Comparison of ENCODE assay signal across 10 cellular contexts in the genomic region with DNA sequence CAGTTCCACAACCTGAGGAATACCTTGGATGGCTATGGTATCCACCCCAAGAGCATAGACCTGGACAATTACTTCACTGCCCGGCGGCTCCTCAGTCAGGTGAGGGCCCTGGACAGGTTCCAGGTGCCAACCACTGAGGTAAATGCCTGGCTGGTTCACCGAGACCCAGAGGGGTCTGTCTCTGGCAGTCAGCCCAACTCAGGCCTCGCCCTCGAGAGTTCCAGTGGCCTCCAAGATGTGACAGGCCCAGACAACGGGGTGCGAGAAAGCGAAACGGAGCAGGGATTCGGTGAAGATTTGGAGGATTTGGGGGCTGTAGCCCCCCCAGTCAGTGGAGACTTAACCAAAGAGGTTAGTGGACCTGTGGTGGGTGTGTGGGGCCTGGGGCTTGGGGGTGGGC. TPM values are rescaled to one million over a fixed set of nuclear protein-coding genes. Genes with fewer than 3 reads are reported as not detected.
DNase-seq lines count a peak whose midpoint lies in the region; ATAC-seq, FAIRE-seq and TF ChIP-seq lines count a peak whose summit lies in the region.
"Had no signal": no experiment of that assay in that cellular context is flagged by ENCODE, and none has a peak within 500 bp of the region (broad histone marks: within the 10 kb centered on the region; RNA-seq: fewer than 3 reads in every experiment).

No MANE protein-coding gene starts in this region.

- no peak for FAIRE-seq in astrocyte (lab: Jason Lieb, UNC)

- H3K4me1 ChIP-seq in astrocyte (ENCODE audit: insufficient read depth, low read length): peaks cover 69% of the 10 kb centered on the region

- TF ChIP-seq CTCF in astrocyte (IDR thresholded peaks at IDR 0.05; ENCODE audit: insufficient read depth, low read depth, low read length): no peak

- peak overlapping the region; percentile 1 for H3K4me3 Mint-ChIP-seq in T-helper 2 cell treated with Interferon-gamma antibody and Interleukin-4, amounts not matched to agents 5 μg/mL and 100 μg/mL, for 36 hours
- H3K4me3 Mint-ChIP-seq in astrocyte (ENCODE audit: unreplicated experiment) (peak overlapping the region; percentile 99), immature natural killer cell (no peak overlapping the region)

- H3K36me3 ChIP-seq in astrocyte (ENCODE audit: insufficient read depth, low read length): peaks cover 5% of the 10 kb centered on the region

- H3K79me2 ChIP-seq in astrocyte (ENCODE audit: insufficient read depth, low read length): peaks cover 85% of the 10 kb centered on the region

- no peaks in the 10 kb centered on the region for H3K27me3 ChIP-seq in astrocyte (ENCODE audit: insufficient read depth, low read length)

- no peak overlapping the region for H2AFZ ChIP-seq in astrocyte (ENCODE audit: low read depth, low read length)

- no peaks in the 10 kb centered on the region for H3K27me3 Mint-ChIP-seq in T-helper 2 cell treated with Interferon-gamma antibody and Interleukin-4, amounts not matched to agents 5 μg/mL and 100 μg/mL, for 36 hours (ENCODE audit: low read depth)
- H3K27me3 Mint-ChIP-seq in astrocyte (ENCODE audit: low read depth, unreplicated experiment): no peaks in the 10 kb centered on the region
- H3K27me3 Mint-ChIP-seq in immature natural killer cell (ENCODE audit: low read depth in 3 of 3): peaks cover 12 to 15% (median 13%) of the 10 kb centered on the region in 3 donors

- peaks cover 49% of the 10 kb centered on the region for H3K4me1 Mint-ChIP-seq in T-helper 2 cell treated with Interferon-gamma antibody and Interleukin-4, amounts not matched to agents 5 μg/mL and 100 μg/mL, for 36 hours (ENCODE audit: low read depth)
- H3K4me1 Mint-ChIP-seq in astrocyte (ENCODE audit: low read depth, unreplicated experiment): peaks cover 54% of the 10 kb centered on the region
- H3K4me1 Mint-ChIP-seq in immature natural killer cell: peaks cover 68 to 83% of the 10 kb centered on the region in 2 donors

- H3K9me3 ChIP-seq in astrocyte (ENCODE audit: insufficient read depth, low read depth, low read length): no peaks in the 10 kb centered on the region

- peaks cover 36% of the 10 kb centered on the region for H3K36me3 Mint-ChIP-seq in T-helper 2 cell treated with Interferon-gamma antibody and Interleukin-4, amounts not matched to agents 5 μg/mL and 100 μg/mL, for 36 hours (ENCODE audit: low read depth)
- H3K36me3 Mint-ChIP-seq in astrocyte (ENCODE audit: low read depth, unreplicated experiment) (peaks cover 16% of the 10 kb centered on the region), immature natural killer cell (peaks cover 4 to 6% (median 5%) of the 10 kb centered on the region in 3 donors)

- no peaks in the 10 kb centered on the region for H3K9me3 Mint-ChIP-seq in T-helper 2 cell treated with Interferon-gamma antibody and Interleukin-4, amounts not matched to agents 5 μg/mL and 100 μg/mL, for 36 hours
- H3K9me3 Mint-ChIP-seq in astrocyte (ENCODE audit: unreplicated experiment) (no peaks in the 10 kb centered on the region), immature natural killer cell (no peaks in the 10 kb centered on the region)

- H3K4me3 ChIP-seq in astrocyte (ENCODE audit: insufficient read depth, low read depth, low read length): peak overlapping the region; percentile 16

- H3K27ac Mint-ChIP-seq in T-helper 2 cell treated with Interferon-gamma antibody and Interleukin-4, amounts not matched to agents 5 μg/mL and 100 μg/mL, for 36 hours: no peak overlapping the region
- H3K27ac Mint-ChIP-seq in astrocyte (ENCODE audit: unreplicated experiment): peak overlapping the region; percentile 100
- no peak overlapping the region for H3K27ac Mint-ChIP-seq in immature natural killer cell

- H3K4me2 ChIP-seq in astrocyte (ENCODE audit: low read length): peak overlapping the region; percentile 90

- peak overlapping the region; percentile 95 for H3K9ac ChIP-seq in astrocyte (ENCODE audit: low read length)

- H4K20me1 ChIP-seq in astrocyte (ENCODE audit: insufficient read depth, low read length): peaks cover 58% of the 10 kb centered on the region

- H3K27ac ChIP-seq in astrocyte (ENCODE audit: low read depth, low read length): peak overlapping the region; percentile 78
- H3K27ac ChIP-seq in substantia nigra (ENCODE audit: low read depth, low read length, poor library complexity, severe bottlenecking): peak overlapping the region; percentile 69
- H3K27ac ChIP-seq: WERI-Rb-1 had no signal

- ATAC-seq in left lobe of liver: no peak

- no peak for DNase-seq in T-helper 2 cell treated with Interferon-gamma antibody and Interleukin-4, amounts not matched to agents 5 μg/mL and 100 μg/mL, for 36 hours (ENCODE audit: low spot score)
- DNase-seq in T-helper 2 cell (no peak), astrocyte (ENCODE audit: low read depth) (no peak), left lobe of liver (ENCODE audit: low spot score) (peak; percentile 64), substantia nigra (lab: John Stamatoyannopoulos, UW) (peak in 1 of 49 donors; percentile 72), HuH-7 (ENCODE audit: low spot score) (no peak), immature natural killer cell (no peak), NCI-H1048 (lab: John Stamatoyannopoulos, UW) (no peak)
- DNase-seq: ACHN, WERI-Rb-1 had no signal

RNA-seq across cellular contexts. Expression of a gene that starts 3.1 kb away (rescaled TPM):
- 344 and 348 TPM in 2 replicates for total RNA-seq in astrocyte
- total RNA-seq in left lobe of liver: 150 TPM
- 10 to 100 TPM in 1 of 3 donors, 1 to 10 TPM in 2; 5.9 to 18.4 (median 7.1) TPM for polyA plus RNA-seq in immature natural killer cell

RNA-seq across cellular contexts. Expression of a gene that starts 13.7 kb away (rescaled TPM):
- total RNA-seq in astrocyte: 25.1 and 38.3 TPM in 2 replicates
- total RNA-seq in left lobe of liver: 23.1 TPM
- 10 to 100 TPM; 38.9 to 64.2 (median 41.3) TPM for polyA plus RNA-seq in immature natural killer cell

RNA-seq across cellular contexts. Expression of a gene that starts 50.0 kb away (rescaled TPM):
- total RNA-seq in astrocyte: 62.8 and 69.3 TPM in 2 replicates
- 8.2 TPM for total RNA-seq in left lobe of liver
- 10 to 100 TPM; 19.3 to 30.0 (median 27.0) TPM for polyA plus RNA-seq in immature natural killer cell

RNA-seq across cellular contexts. Expression of a gene that starts 56.3 kb away (rescaled TPM):
- total RNA-seq in astrocyte: 30.4 and 33.3 TPM in 2 replicates
- total RNA-seq in left lobe of liver: 9.8 TPM
- polyA plus RNA-seq in immature natural killer cell: 10 to 100 TPM; 37.1 to 44.7 (median 41.2) TPM

Comparison
In these comparisons a context has a peak if more than half of its experiments do, and no peak if none do; other contexts are left out.
1. H3K4me3 Mint-ChIP-seq: peak in T-helper 2 cell treated with Interferon-gamma antibody and Interleukin-4, amounts not matched to agents 5 μg/mL and 100 μg/mL, for 36 hours (single experiment) and astrocyte (single experiment); none in immature natural killer cell (0 of 5).